Comparison of ENCODE assay signal across 1 cellular context in the genomic region with DNA sequence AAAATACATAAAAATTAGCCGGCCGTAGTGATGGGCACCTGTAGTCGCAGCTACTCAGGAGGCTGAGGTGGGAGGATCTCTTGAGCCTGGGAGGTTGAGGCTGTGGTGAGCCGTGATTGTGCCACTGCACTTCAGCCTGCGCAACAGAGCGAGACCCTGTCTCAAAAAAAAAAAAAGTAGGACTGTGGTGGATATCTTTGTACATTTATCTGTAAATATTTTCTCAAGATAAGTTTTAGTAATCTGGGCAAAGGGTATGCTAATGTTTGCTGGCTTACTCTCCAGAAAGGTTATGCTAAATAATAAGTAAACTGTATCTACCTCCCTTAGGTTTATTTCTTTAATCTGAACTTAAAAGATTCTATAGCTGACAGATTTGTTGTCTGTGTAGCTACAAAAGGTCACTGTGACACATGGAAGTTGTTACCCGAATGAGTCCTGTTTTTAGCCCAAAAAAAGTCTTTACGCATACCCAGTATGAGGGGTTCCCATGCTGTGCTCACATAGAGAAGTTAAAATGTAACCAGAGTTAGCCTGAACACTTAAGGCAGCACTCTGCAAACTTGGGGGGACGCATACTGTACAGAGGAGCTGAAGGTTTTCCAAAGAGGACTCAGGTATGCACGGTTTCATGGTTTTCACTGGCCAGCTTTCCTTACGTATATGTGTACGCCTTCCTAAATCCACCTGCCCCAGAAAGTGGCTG.
A peak's percentile ranks its signal among the peaks of the same experiment; 100 is the strongest.
TF ChIP-seq lines count a peak whose summit lies in the region.

No MANE protein-coding gene starts in this region.

TF ChIP-seq in HepG2, 621 proteins besides CTCF, POLR2A, EP300 and RAD21 (continued from another document):
- 0 out of 2 replicates have a peak, but pooled peaks have one; percentile 37 for TF ChIP-seq GATA4 (IDR thresholded peaks at IDR 0.05; ENCODE audit: borderline replicate concordance, low read depth)
- no peak for TF ChIP-seq ZFAT (CRISPR knock-in tag; conservative IDR thresholded peaks at IDR 0.05)
- TF ChIP-seq, protein P1, sequence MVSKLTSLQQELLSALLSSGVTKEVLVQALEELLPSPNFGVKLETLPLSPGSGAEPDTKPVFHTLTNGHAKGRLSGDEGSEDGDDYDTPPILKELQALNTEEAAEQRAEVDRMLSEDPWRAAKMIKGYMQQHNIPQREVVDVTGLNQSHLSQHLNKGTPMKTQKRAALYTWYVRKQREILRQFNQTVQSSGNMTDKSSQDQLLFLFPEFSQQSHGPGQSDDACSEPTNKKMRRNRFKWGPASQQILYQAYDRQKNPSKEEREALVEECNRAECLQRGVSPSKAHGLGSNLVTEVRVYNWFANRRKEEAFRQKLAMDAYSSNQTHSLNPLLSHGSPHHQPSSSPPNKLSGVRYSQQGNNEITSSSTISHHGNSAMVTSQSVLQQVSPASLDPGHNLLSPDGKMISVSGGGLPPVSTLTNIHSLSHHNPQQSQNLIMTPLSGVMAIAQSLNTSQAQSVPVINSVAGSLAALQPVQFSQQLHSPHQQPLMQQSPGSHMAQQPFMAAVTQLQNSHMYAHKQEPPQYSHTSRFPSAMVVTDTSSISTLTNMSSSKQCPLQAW (CRISPR knock-in tag; IDR thresholded peaks at IDR 0.05), result peak; percentile 48; the same call in 1 of the 2 replicates
- no peak for TF ChIP-seq LCORL (IDR thresholded peaks at IDR 0.05)
- TF ChIP-seq LCORL (CRISPR knock-in tag; IDR thresholded peaks at IDR 0.05), result peak; percentile 74
- 0 out of 2 replicates have a peak, but pooled peaks have one; percentile 41 for TF ChIP-seq ZBTB7B (CRISPR knock-in tag; IDR thresholded peaks at IDR 0.05)
